ENCODE assay signal across 1 cellular context in genomic region chr15:78200276-78200930, GRCh38.
TF ChIP-seq lines count a peak whose summit lies in the region.

No MANE protein-coding gene starts in this region.

TF ChIP-seq in H1, 55 proteins besides CTCF, POLR2A, EP300 and RAD21:
- TF ChIP-seq ASH2L (IDR thresholded peaks at IDR 0.05; ENCODE audit: low read length) (no peak), MAX (IDR thresholded peaks at IDR 0.05) (no peak), CHD1 (IDR thresholded peaks at IDR 0.05; ENCODE audit: low read depth, low read length) (no peak), SAP30 (IDR thresholded peaks at IDR 0.05; ENCODE audit: insufficient read depth, insufficient replicate concordance, low read length) (no peak), ATF2 (IDR thresholded peaks at IDR 0.05; ENCODE audit: low read length) (no peak), FOSL1 (IDR thresholded peaks at IDR 0.05; ENCODE audit: insufficient read depth, low read depth, low read length) (no peak), GABPA (IDR thresholded peaks at IDR 0.05; ENCODE audit: borderline replicate concordance, insufficient read depth, low read length) (no peak), TAF1 (IDR thresholded peaks at IDR 0.05; ENCODE audit: low read depth, low read length) (no peak), SP1 (IDR thresholded peaks at IDR 0.05; ENCODE audit: low read depth, low read length) (no peak), TCF12 (IDR thresholded peaks at IDR 0.05; ENCODE audit: low read depth, low read length) (no peak), SIX5 (IDR thresholded peaks at IDR 0.05; ENCODE audit: low read depth, low read length) (no peak)
TF ChIP-seq in H1: peak in this region for 0.
